Comparison of ENCODE assay signal across 22 cellular contexts in the genomic region with DNA sequence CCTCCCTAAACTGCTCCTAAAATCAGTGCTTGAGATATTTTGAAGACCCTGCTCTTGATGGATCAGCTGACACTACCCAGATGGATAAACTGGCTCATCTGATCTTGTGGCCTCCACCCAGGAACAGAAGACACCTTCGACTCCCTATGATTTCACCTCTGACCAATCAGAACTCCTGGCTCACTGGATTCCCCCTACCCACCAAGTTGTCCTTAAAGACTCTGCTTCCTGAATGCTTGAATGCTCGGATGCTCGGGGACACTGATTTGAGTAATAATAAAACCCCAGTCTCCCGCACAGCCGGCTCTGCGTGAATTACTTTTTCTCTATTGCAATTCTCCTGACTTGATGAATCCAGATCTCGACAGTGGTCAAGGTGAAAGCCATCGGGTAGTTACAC.
"Had no signal": no experiment of that assay in that cellular context is flagged by ENCODE, and none has a peak within 500 bp of the region (broad histone marks: within the 10 kb centered on the region; RNA-seq: fewer than 3 reads in every experiment).

No MANE protein-coding gene starts in this region.

- H3K4me1 Mint-ChIP-seq: memory B cell; naive thymus-derived CD8-positive, alpha-beta T cell; stimulated activated naive CD8-positive, alpha-beta T cell treated with anti-CD3 and anti-CD28 coated beads, Interleukin-15, amount 100 ng/mL, for 72 hours had no signal

- H3K27me3 ChIP-seq: ovary, right lobe of liver, suprapubic skin, transverse colon, upper lobe of right lung, vagina had no signal

- H3K4me1 ChIP-seq: right lobe of liver, suprapubic skin, upper lobe of right lung, vagina had no signal

- H3K4me3 ChIP-seq: lung, ovary, right lobe of liver, suprapubic skin, transverse colon, upper lobe of right lung, vagina had no signal

- H3K27ac ChIP-seq: ovary, right lobe of liver, suprapubic skin, transverse colon, upper lobe of right lung, vagina had no signal

- FAIRE-seq: frontal cortex, kidney, small intestine had no signal

- H3K9me3 Mint-ChIP-seq: effector memory CD8-positive, alpha-beta T cell; memory B cell; naive thymus-derived CD8-positive, alpha-beta T cell; stimulated activated naive CD8-positive, alpha-beta T cell treated with anti-CD3 and anti-CD28 coated beads, Interleukin-15, amount 100 ng/mL, for 72 hours had no signal

- H3K27ac Mint-ChIP-seq: effector memory CD8-positive, alpha-beta T cell; memory B cell; naive thymus-derived CD8-positive, alpha-beta T cell had no signal

- H3K36me3 Mint-ChIP-seq: memory B cell; naive thymus-derived CD8-positive, alpha-beta T cell had no signal

- H3K4me3 Mint-ChIP-seq: effector memory CD8-positive, alpha-beta T cell; memory B cell; naive thymus-derived CD8-positive, alpha-beta T cell; stimulated activated naive CD8-positive, alpha-beta T cell treated with anti-CD3 and anti-CD28 coated beads, Interleukin-15, amount 100 ng/mL, for 72 hours had no signal

- DNase-seq: cerebellar nuclear complex; cortex of kidney; effector memory CD8-positive, alpha-beta T cell; hypothalamus; kidney; naive thymus-derived CD8-positive, alpha-beta T cell; nucleus accumbens; ovary; right lobe of liver; small intestine; stimulated activated CD4-positive, alpha-beta T cell treated with anti-CD3 and anti-CD28 coated beads, Interleukin-15, amount 100 ng/mL, for 24 hours; stimulated activated CD4-positive, alpha-beta T cell treated with anti-CD3 and anti-CD28 coated beads, Interleukin-2, amount 100 ng/mL, for 48 hours; stimulated activated naive CD4-positive, alpha-beta T cell; stimulated activated naive CD8-positive, alpha-beta T cell treated with anti-CD3 and anti-CD28 coated beads, Interleukin-15, amount 100 ng/mL, for 72 hours; transverse colon; upper lobe of right lung had no signal

- H3K36me3 ChIP-seq: ovary, right lobe of liver, suprapubic skin, transverse colon, upper lobe of right lung, vagina had no signal

- H3K9me3 ChIP-seq: ovary, right lobe of liver, suprapubic skin, transverse colon, upper lobe of right lung, vagina had no signal

- ATAC-seq: effector memory CD8-positive, alpha-beta T cell; left lobe of liver; naive thymus-derived CD8-positive, alpha-beta T cell; right lobe of liver; stimulated activated naive CD8-positive, alpha-beta T cell treated with anti-CD3 and anti-CD28 coated beads, Interleukin-15, amount 100 ng/mL, for 72 hours; upper lobe of right lung had no signal
